Comparison of ENCODE assay signal across 8 cellular contexts in the genomic region with DNA sequence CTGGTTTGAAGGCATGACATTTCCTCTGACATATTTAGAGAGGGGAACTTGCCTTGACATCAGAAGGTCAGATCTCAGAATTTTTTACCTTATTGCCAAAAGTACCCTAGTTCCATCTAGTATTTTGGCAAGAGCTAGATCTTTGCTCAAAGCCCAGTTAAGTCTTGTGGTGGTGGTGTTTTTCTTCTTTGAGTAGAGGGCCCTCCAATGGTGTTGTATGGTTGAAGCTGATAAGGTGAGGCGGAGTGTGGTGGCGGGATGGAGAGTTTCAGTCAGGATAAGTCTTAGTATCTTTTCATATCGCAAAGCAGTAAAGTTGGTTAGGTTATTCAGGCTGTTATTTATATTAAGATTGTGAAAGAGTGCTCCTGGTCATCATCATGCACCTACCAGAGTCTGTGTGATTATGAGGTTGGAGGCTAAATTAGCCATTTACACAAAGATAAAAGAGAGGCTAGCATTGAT. TPM values are rescaled to one million over a fixed set of nuclear protein-coding genes. Genes with fewer than 3 reads are reported as not detected.
DNase-seq lines count a peak whose midpoint lies in the region; ATAC-seq and TF ChIP-seq lines count a peak whose summit lies in the region.

No MANE protein-coding gene starts in this region.

- no peaks in the 10 kb centered on the region for H3K9me3 ChIP-seq in suprapubic skin

- TF ChIP-seq POLR2A in suprapubic skin (IDR thresholded peaks at IDR 0.05) = no peak

- H3K4me1 ChIP-seq in suprapubic skin = peaks cover 49% of the 10 kb centered on the region

- H3K4me1 Mint-ChIP-seq in activated CD4-positive, alpha-beta T cell treated with anti-CD3 and anti-CD28 coated beads for 36 hours = peaks cover 57% of the 10 kb centered on the region
- H3K4me1 Mint-ChIP-seq in activated T-helper 17 cell treated with anti-CD3 and anti-CD28 coated beads, Interleukin-2, amount 50 U/mL, for 72 hours = peaks cover 48% of the 10 kb centered on the region

- intact Hi-C loops in activated CD4-positive, alpha-beta T cell treated with anti-CD3 and anti-CD28 coated beads for 36 hours (cut with DNase I, micrococcal nuclease) = loop anchor here (1.0 to 5.0 kb wide), 6 partner anchors 8 to 482 kb away; partner anchors contain the start of gene BMP8A (in 1 of the 2)

- H3K27ac Mint-ChIP-seq in activated CD4-positive, alpha-beta T cell treated with anti-CD3 and anti-CD28 coated beads for 36 hours = peak overlapping the region; percentile 98
- H3K27ac Mint-ChIP-seq in activated T-helper 17 cell treated with anti-CD3 and anti-CD28 coated beads, Interleukin-2, amount 50 U/mL, for 72 hours = peak overlapping the region; percentile 94

- H3K27me3 ChIP-seq in suprapubic skin = no peaks in the 10 kb centered on the region

- no peaks in the 10 kb centered on the region for H3K9me3 Mint-ChIP-seq in activated CD4-positive, alpha-beta T cell treated with anti-CD3 and anti-CD28 coated beads for 36 hours (ENCODE audit: low read depth)
- no peaks in the 10 kb centered on the region for H3K9me3 Mint-ChIP-seq in activated T-helper 17 cell treated with anti-CD3 and anti-CD28 coated beads, Interleukin-2, amount 50 U/mL, for 72 hours

- DNase-seq in activated CD4-positive, alpha-beta T cell treated with anti-CD3 and anti-CD28 coated beads for 36 hours = peak; percentile 35
- no peak for DNase-seq in activated CD4-positive, alpha-beta T cell treated with anti-CD3 and anti-CD28 coated beads for 48 hours
- DNase-seq in left lobe of liver (ENCODE audit: low spot score) (no peak), suprapubic skin (ENCODE audit: low spot score in 2 of 2) (no peak), T-helper 9 cell (no peak)

- H3K27ac ChIP-seq in suprapubic skin = peak overlapping the region; percentile 85

- no peak overlapping the region for H3K4me3 ChIP-seq in suprapubic skin

- no peaks in the 10 kb centered on the region for H3K36me3 ChIP-seq in suprapubic skin

- 88% methylated on average over 3 of the region's 3 CpGs for WGBS in suprapubic skin

- CTCF ChIA-PET in activated CD4-positive, alpha-beta T cell treated with anti-CD3 and anti-CD28 coated beads for 36 hours (lab: Charles Lee) = interaction anchor here (0.7 to 3.4 kb wide), 23 partner anchors 8 to 231 kb away, joined by 3 to 51 read pairs (median 5); partner anchors contain the start of gene MACF1

- peaks cover 3% of the 10 kb centered on the region for H3K36me3 Mint-ChIP-seq in activated CD4-positive, alpha-beta T cell treated with anti-CD3 and anti-CD28 coated beads for 36 hours (ENCODE audit: low read depth)
- H3K36me3 Mint-ChIP-seq in activated T-helper 17 cell treated with anti-CD3 and anti-CD28 coated beads, Interleukin-2, amount 50 U/mL, for 72 hours (ENCODE audit: low read depth) = peaks cover 5% of the 10 kb centered on the region

- peak overlapping the region; percentile 30 for H3K4me3 Mint-ChIP-seq in activated CD4-positive, alpha-beta T cell treated with anti-CD3 and anti-CD28 coated beads for 36 hours
- H3K4me3 Mint-ChIP-seq in activated T-helper 17 cell treated with anti-CD3 and anti-CD28 coated beads, Interleukin-2, amount 50 U/mL, for 72 hours = peak overlapping the region; percentile 77

- TF ChIP-seq EP300 in suprapubic skin (IDR thresholded peaks at IDR 0.05) = no peak

- no peak for ATAC-seq in activated CD4-positive, alpha-beta T cell treated with anti-CD3 and anti-CD28 coated beads for 36 hours
- no peak for ATAC-seq in activated T-helper 17 cell treated with anti-CD3 and anti-CD28 coated beads, Interleukin-2, amount 50 U/mL, for 72 hours (replicated peaks)
- ATAC-seq in left lobe of liver (peak; percentile 9), GM19023 (IDR thresholded peaks at IDR 0.05; ENCODE audit: unreplicated experiment) (no peak), HG03095 (IDR thresholded peaks at IDR 0.05; ENCODE audit: unreplicated experiment) (no peak)

- POLR2A ChIA-PET in activated CD4-positive, alpha-beta T cell treated with anti-CD3 and anti-CD28 coated beads for 36 hours (lab: Charles Lee) = interaction anchor here (1.0 to 1.5 kb wide), 3 partner anchors 8 to 85 kb away, joined by 3 to 11 read pairs (median 4); no protein-coding TSS in a partner anchor

- H3K27me3 Mint-ChIP-seq in activated CD4-positive, alpha-beta T cell treated with anti-CD3 and anti-CD28 coated beads for 36 hours = no peaks in the 10 kb centered on the region
- no peaks in the 10 kb centered on the region for H3K27me3 Mint-ChIP-seq in activated T-helper 17 cell treated with anti-CD3 and anti-CD28 coated beads, Interleukin-2, amount 50 U/mL, for 72 hours

- no peak for TF ChIP-seq CTCF in suprapubic skin (IDR thresholded peaks at IDR 0.05)

RNA-seq across cellular contexts. Expression of gene MACF1, which starts 20.1 kb away (rescaled TPM):
- 100 to 1,000 TPM; 192 to 195 TPM for total RNA-seq in activated CD4-positive, alpha-beta T cell treated with anti-CD3 and anti-CD28 coated beads for 36 hours
- total RNA-seq in activated T-helper 17 cell treated with anti-CD3 and anti-CD28 coated beads, Interleukin-2, amount 50 U/mL, for 72 hours = 100 to 1,000 TPM; 434 to 605 TPM
- total RNA-seq in left lobe of liver (89.9 TPM), suprapubic skin (100 to 1,000 TPM; 421 to 942 (median 545) TPM)
